In the genomic region with DNA sequence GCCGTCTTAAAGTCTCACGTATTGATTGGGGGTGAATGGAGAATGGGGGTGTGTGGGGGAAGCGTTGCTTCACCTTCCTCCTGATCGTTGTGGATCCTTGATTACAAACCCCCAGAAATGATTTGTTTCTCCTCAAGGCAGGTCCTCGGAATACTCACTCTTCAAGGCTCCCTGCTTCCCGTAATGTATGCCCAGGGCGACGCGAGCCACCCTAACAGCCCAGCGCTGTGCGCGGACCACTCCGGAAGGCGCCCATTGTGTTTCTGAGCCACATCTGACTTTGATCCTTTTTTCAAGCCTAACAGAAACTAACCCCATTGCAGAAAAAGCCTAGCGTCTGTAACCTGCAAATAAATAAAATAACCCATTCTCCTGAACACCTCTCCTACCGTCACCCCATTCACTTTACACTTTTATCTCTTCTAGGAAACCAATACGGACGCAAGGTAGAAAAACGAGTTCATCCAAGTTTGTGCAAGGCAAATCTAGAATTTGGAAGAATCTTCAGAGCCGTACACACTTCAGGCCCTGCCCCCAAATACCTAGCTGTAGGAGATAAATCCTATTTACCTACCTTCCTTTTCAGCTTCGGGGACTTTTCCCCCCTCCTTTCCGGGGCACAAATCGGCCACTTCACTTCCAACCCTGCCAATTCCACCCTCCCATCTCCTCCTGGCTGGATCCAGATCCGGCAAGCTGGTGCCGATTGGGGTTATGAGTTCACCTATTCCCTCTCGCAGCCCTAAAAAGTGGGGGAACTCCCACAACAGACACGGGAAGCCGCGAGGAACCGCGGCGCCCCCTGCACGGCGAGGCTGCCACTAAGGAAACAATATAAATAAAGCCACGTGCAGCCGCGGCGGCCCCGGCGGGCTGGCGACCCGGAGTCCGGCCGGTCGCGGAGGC, we compare ENCODE assay signal across 9 cellular contexts. TPM values are rescaled to one million over a fixed set of nuclear protein-coding genes. Genes with fewer than 3 reads are reported as not detected.
DNase-seq lines count a peak whose midpoint lies in the region; ATAC-seq and TF ChIP-seq lines count a peak whose summit lies in the region.
"Had no signal": no experiment of that assay in that cellular context is flagged by ENCODE, and none has a peak within 500 bp of the region (broad histone marks: within the 10 kb centered on the region; RNA-seq: fewer than 3 reads in every experiment).

No MANE protein-coding gene starts in this region.

- H3K4me3 ChIP-seq in HAP-1 (peak overlapping the region; percentile 53), foreskin fibroblast (ENCODE audit: low read depth in 1 of 2, low read length in 2 of 2) (peak overlapping the region; percentile 67 to 69), prostate gland (peak overlapping the region; percentile 48 to 51)

- H3K27me3 Mint-ChIP-seq in T-helper 17 cell (peaks cover 31% of the 10 kb centered on the region), immature natural killer cell (ENCODE audit: low read depth in 3 of 3) (peaks cover 3 to 27% (median 10%) of the 10 kb centered on the region in 3 donors)

- H3K27ac ChIP-seq in prostate gland = no peak overlapping the region

- no peaks in the 10 kb centered on the region for H3K36me3 ChIP-seq in HAP-1 (replicated peaks)
- H3K36me3 ChIP-seq in prostate gland = no peaks in the 10 kb centered on the region

- in situ Hi-C loops in HAP-1 (cut with MboI; ENCODE audit: low sequenced_read_pairs) = no loop called here

- no peak overlapping the region for H3K4me3 Mint-ChIP-seq in T-helper 17 cell
- H3K4me3 Mint-ChIP-seq in immature natural killer cell = no peak overlapping the region
- H3K4me3 Mint-ChIP-seq: stimulated activated naive CD8-positive, alpha-beta T cell treated with anti-CD3 and anti-CD28 coated beads, Interleukin-15, Interleukin-2, amounts not matched to agents 100 ng/mL and 50 ng/mL, for 24 hours had no signal

- ATAC-seq in T-helper 17 cell = peak; percentile 45
- ATAC-seq in GM18520 (IDR thresholded peaks at IDR 0.05; ENCODE audit: unreplicated experiment) = no peak

- WGBS in prostate gland = 3% methylated on average over 46 of the region's 46 CpGs

- H3K4me1 Mint-ChIP-seq in T-helper 17 cell (peaks cover 4% of the 10 kb centered on the region), immature natural killer cell (no peaks in the 10 kb centered on the region)

- intact Hi-C loops in prostate gland (cut with DNase I) = no loop called here

- H3K27ac Mint-ChIP-seq in T-helper 17 cell = no peak overlapping the region
- H3K27ac Mint-ChIP-seq in immature natural killer cell = no peak overlapping the region
- H3K27ac Mint-ChIP-seq: stimulated activated naive CD8-positive, alpha-beta T cell treated with anti-CD3 and anti-CD28 coated beads, Interleukin-15, Interleukin-2, amounts not matched to agents 100 ng/mL and 50 ng/mL, for 24 hours had no signal

- H3K27me3 ChIP-seq in HAP-1 (ENCODE audit: low read depth) = peaks cover 11% of the 10 kb centered on the region; the same call in 1 of the 2 replicates
- peaks cover 3% of the 10 kb centered on the region for H3K27me3 ChIP-seq in prostate gland (replicated peaks; ENCODE audit: insufficient read depth)

- H3K4me1 ChIP-seq in HAP-1 = peaks cover 29% of the 10 kb centered on the region
- H3K4me1 ChIP-seq in prostate gland (replicated peaks) = no peaks in the 10 kb centered on the region

- no peak for TF ChIP-seq POLR2A in prostate gland (IDR thresholded peaks at IDR 0.05)

- H3K9me3 ChIP-seq in HAP-1 (no peaks in the 10 kb centered on the region), T-helper 17 cell (ENCODE audit: control insufficient read depth, low read length, poor library complexity, severe bottlenecking) (no peaks in the 10 kb centered on the region), prostate gland (no peaks in the 10 kb centered on the region)

- peak; percentile 26 for DNase-seq in 8988T
- peak; percentile 26 to 60 for DNase-seq in HAP-1 (ENCODE audit: low spot score in 2 of 2)
- DNase-seq in T-helper 17 cell = no peak
- peak in 1 of 2 donors; percentile 26 for DNase-seq in foreskin fibroblast
- DNase-seq in prostate gland (ENCODE audit: low spot score) = no peak
- no peak for DNase-seq in NCI-H1105 treated with DMSO at 0.1 percent for 48 hours (lab: John Stamatoyannopoulos, UW)
- no peak for DNase-seq in immature natural killer cell

- no peak for TF ChIP-seq CTCF in foreskin fibroblast (IDR thresholded peaks at IDR 0.05; ENCODE audit: low read depth, low read length)
- TF ChIP-seq CTCF in prostate gland (IDR thresholded peaks at IDR 0.05) = no peak

- H3K9me3 Mint-ChIP-seq in immature natural killer cell = no peaks in the 10 kb centered on the region
- H3K9me3 Mint-ChIP-seq: stimulated activated naive CD8-positive, alpha-beta T cell treated with anti-CD3 and anti-CD28 coated beads, Interleukin-15, Interleukin-2, amounts not matched to agents 100 ng/mL and 50 ng/mL, for 24 hours had no signal

- H3K36me3 Mint-ChIP-seq in T-helper 17 cell (ENCODE audit: low read depth) (peaks cover 2% of the 10 kb centered on the region), immature natural killer cell (no peaks in the 10 kb centered on the region)

RNA-seq across cellular contexts. Expression of a gene that starts 1.1 kb away (rescaled TPM):
- total RNA-seq in T-helper 17 cell = not detected
- total RNA-seq in prostate gland = 1 to 10 TPM; 6.1 to 9.4 TPM
- polyA plus RNA-seq in immature natural killer cell = not detected

Comparison
In these comparisons a context has a peak if more than half of its experiments do, and no peak if none do; other contexts are left out.
1. DNase-seq: peak in 8988T (single experiment) and HAP-1 (2 of 2); none in T-helper 17 cell (0 of 3), prostate gland (single experiment), NCI-H1105 treated with DMSO at 0.1 percent for 48 hours (single experiment) and immature natural killer cell (0 of 3).
2. RNA of a gene that starts 1.1 kb away (total RNA-seq): 6.1 to 9.4 TPM in prostate gland; not detected in T-helper 17 cell; every median in the first group is over 4 times any median in the second.
3. Peak in every context shown above with its lines, with median percentiles within 50 percentile points of each other: H3K4me3 ChIP-seq.